26 cellular contexts compared by ENCODE assay signal in the genomic region with DNA sequence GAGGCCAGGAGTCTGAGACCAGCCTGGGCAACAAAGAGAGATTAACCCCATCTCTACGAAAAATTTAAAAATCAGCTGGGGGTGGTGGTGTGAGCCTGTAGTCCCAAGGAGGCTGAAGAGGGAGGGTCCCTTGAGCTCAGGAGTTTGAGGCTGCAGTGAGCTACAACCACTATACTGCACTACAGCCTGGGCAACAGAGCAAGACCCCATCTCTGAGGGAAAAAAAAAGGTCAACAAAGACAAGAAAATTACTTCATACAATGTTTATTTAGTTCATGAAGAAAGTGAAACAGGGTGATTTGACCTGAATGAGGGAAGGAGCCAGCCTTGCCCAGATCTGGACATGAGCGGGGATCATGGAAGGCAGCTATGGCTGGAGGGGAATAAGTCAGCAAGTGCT. TPM values are rescaled to one million over a fixed set of nuclear protein-coding genes. Genes with fewer than 3 reads are reported as not detected.
"Had no signal": no experiment of that assay in that cellular context is flagged by ENCODE, and none has a peak within 500 bp of the region (broad histone marks: within the 10 kb centered on the region; RNA-seq: fewer than 3 reads in every experiment).

No MANE protein-coding gene starts in this region.

- H3K9me3 ChIP-seq: SJSA1 had no signal

- H3K4me1 ChIP-seq: SJSA1 had no signal

- ATAC-seq: activated CD4-positive, alpha-beta T cell treated with anti-CD3 and anti-CD28 coated beads for 36 hours; PC-3; SK-N-SH treated with all-trans-retinoic acid at 6 μM for 48 hours had no signal

- DNase-seq: activated CD4-positive, alpha-beta memory T cell treated with anti-CD3 and anti-CD28 coated beads, Interleukin-2, amount 10 ng/mL, durations not matched to agents 7 days and 5 days; activated CD4-positive, alpha-beta T cell treated with anti-CD3 and anti-CD28 coated beads for 36 hours; activated CD4-positive, alpha-beta T cell treated with anti-CD3 and anti-CD28 coated beads, Interleukin-2, amount 50 U/mL, for 1 hour; activated CD4-positive, CD25-positive, alpha-beta regulatory T cell; activated gamma-delta T cell treated with Interleukin-2 at 50 U/mL for 16 hours; activated naive CD4-positive, alpha-beta T cell treated with anti-CD3 and anti-CD28 coated beads, Interleukin-2, amount 10 ng/mL, durations not matched to agents 7 days and 5 days; activated naive CD8-positive, alpha-beta T cell treated with anti-CD3 and anti-CD28 coated beads, Interleukin-2, amount 10 ng/mL, durations not matched to agents 7 days and 5 days; activated T-cell treated with anti-CD3 and anti-CD28 coated beads for 4 hours; activated T-cell treated with anti-CD3 and anti-CD28 coated beads, Interleukin-2, amount 50 U/mL, for 48 hours; Kasumi-1; KBM-7; NCI-H1105 treated with DMSO at 0.1 percent for 48 hours; NCI-H1436 treated with DMSO at 0.1 percent for 48 hours; NCI-H187; NCI-H2081; NCI-H510A treated with DMSO at 0.1 percent for 48 hours; NCI-H69; PC-3; SHP77; SW 1271; T-helper 2 cell; T1000 had no signal

- H3K27ac Mint-ChIP-seq: activated CD4-positive, alpha-beta T cell treated with anti-CD3 and anti-CD28 coated beads for 36 hours; activated naive CD4-positive, alpha-beta T cell treated with anti-CD3 and anti-CD28 coated beads, Interleukin-2, amount 10 ng/mL, durations not matched to agents 7 days and 5 days; activated naive CD8-positive, alpha-beta T cell treated with anti-CD3 and anti-CD28 coated beads, Interleukin-2, amount 10 ng/mL, durations not matched to agents 7 days and 5 days; activated T-helper 2 cell treated with anti-CD3 and anti-CD28 coated beads, Interferon-gamma antibody, Interleukin-2, Interleukin-4, amounts not matched to agents 10 μg/mL and 5 μg/mL and 100 μg/mL, durations not matched to agents 14 hours and 24 hours and 36 hours; brain had no signal

- H3K36me3 ChIP-seq: SJSA1 had no signal

- H3K9me3 Mint-ChIP-seq: activated CD4-positive, alpha-beta memory T cell treated with anti-CD3 and anti-CD28 coated beads, Interleukin-2, amount 10 ng/mL, durations not matched to agents 7 days and 5 days; activated naive CD4-positive, alpha-beta T cell treated with anti-CD3 and anti-CD28 coated beads, Interleukin-2, amount 10 ng/mL, durations not matched to agents 7 days and 5 days; activated naive CD8-positive, alpha-beta T cell treated with anti-CD3 and anti-CD28 coated beads, Interleukin-2, amount 10 ng/mL, durations not matched to agents 7 days and 5 days had no signal

- H3K27me3 ChIP-seq: SJSA1 had no signal

- H3K4me1 Mint-ChIP-seq: brain had no signal

- H3K4me3 ChIP-seq: SJSA1 had no signal

- H3K36me3 Mint-ChIP-seq: activated naive CD4-positive, alpha-beta T cell treated with anti-CD3 and anti-CD28 coated beads, Interleukin-2, amount 10 ng/mL, durations not matched to agents 7 days and 5 days; activated naive CD8-positive, alpha-beta T cell treated with anti-CD3 and anti-CD28 coated beads, Interleukin-2, amount 10 ng/mL, durations not matched to agents 7 days and 5 days had no signal

- H3K27ac ChIP-seq: SJSA1 had no signal

- H3K27me3 Mint-ChIP-seq: brain had no signal

- H3K4me3 Mint-ChIP-seq: activated CD4-positive, alpha-beta memory T cell treated with anti-CD3 and anti-CD28 coated beads, Interleukin-2, amount 10 ng/mL, durations not matched to agents 7 days and 5 days; activated CD4-positive, alpha-beta T cell treated with anti-CD3 and anti-CD28 coated beads for 36 hours; activated naive CD4-positive, alpha-beta T cell treated with anti-CD3 and anti-CD28 coated beads, Interleukin-2, amount 10 ng/mL, durations not matched to agents 7 days and 5 days; activated naive CD8-positive, alpha-beta T cell treated with anti-CD3 and anti-CD28 coated beads, Interleukin-2, amount 10 ng/mL, durations not matched to agents 7 days and 5 days; brain had no signal

RNA-seq across cellular contexts. Expression of gene TMEM163, which starts 59.1 kb away (rescaled TPM):
- total RNA-seq: SJSA1 had no signal
